16 cellular contexts compared by ENCODE assay signal in genomic region chr21:38249256-38249655, GRCh38. TPM values are rescaled to one million over a fixed set of nuclear protein-coding genes. Genes with fewer than 3 reads are reported as not detected.
DNase-seq lines count a peak whose midpoint lies in the region; ATAC-seq, FAIRE-seq and TF ChIP-seq lines count a peak whose summit lies in the region.
"Had no signal": no experiment of that assay in that cellular context is flagged by ENCODE, and none has a peak within 500 bp of the region (broad histone marks: within the 10 kb centered on the region; RNA-seq: fewer than 3 reads in every experiment).

No MANE protein-coding gene starts in this region.

- H3K27me3 Mint-ChIP-seq in progenitor cell of endocrine pancreas (no peaks in the 10 kb centered on the region), T-helper 17 cell (peaks cover 13% of the 10 kb centered on the region)

- H3K9me3 Mint-ChIP-seq in progenitor cell of endocrine pancreas (ENCODE audit: low read depth) = peaks cover 4% of the 10 kb centered on the region
- H3K9me3 Mint-ChIP-seq: activated CD8-positive, alpha-beta T cell treated with anti-CD3 and anti-CD28 coated beads for 36 hours had no signal

- FAIRE-seq in GM18507 (lab: Jason Lieb, UNC) (peak; percentile 78), H54 (lab: Jason Lieb, UNC) (no peak)

- H3K4me3 Mint-ChIP-seq in progenitor cell of endocrine pancreas (ENCODE audit: low read depth) (no peak overlapping the region), T-helper 17 cell (no peak overlapping the region)
- H3K4me3 Mint-ChIP-seq: activated CD8-positive, alpha-beta T cell treated with anti-CD3 and anti-CD28 coated beads for 36 hours; natural killer cell treated with Interleukin-12 subunit alpha and Interleukin-12 subunit beta and Interleukin-15 and Interleukin-18, amount 100 ng/mL, for 72 hours had no signal

- no peak for TF ChIP-seq CTCF in progenitor cell of endocrine pancreas (IDR thresholded peaks at IDR 0.05; ENCODE audit: unreplicated experiment)

- DNase-seq in GM18507 (ENCODE audit: extremely low spot score, insufficient read length, low read depth) (no peak), progenitor cell of endocrine pancreas (ENCODE audit: low spot score, unreplicated experiment) (no peak), T-helper 17 cell (no peak), H54 (ENCODE audit: insufficient read length, low spot score) (no peak)
- DNase-seq: activated CD8-positive, alpha-beta T cell treated with anti-CD3 and anti-CD28 coated beads for 36 hours; activated gamma-delta T cell treated with Interleukin-2 at 50 U/mL for 16 hours; body of pancreas; effector CD4-positive, alpha-beta T cell; NK-92 treated with Interleukin-12 subunit alpha and Interleukin-12 subunit beta, amount 100 ng/mL, for 24 hours; SHP77 treated with DMSO at 0.1 percent for 48 hours; thyroid gland had no signal

- no peak for TF ChIP-seq POLR2A in H54 (IDR thresholded peaks at IDR 0.05; ENCODE audit: low read depth, low read length)

- H3K4me1 Mint-ChIP-seq in progenitor cell of endocrine pancreas (ENCODE audit: low read depth) (peaks cover 30% of the 10 kb centered on the region), T-helper 17 cell (peaks cover 5% of the 10 kb centered on the region)

- ATAC-seq in GM19395 (IDR thresholded peaks at IDR 0.05; ENCODE audit: unreplicated experiment) = peak; percentile 73
- peak; percentile 80 for ATAC-seq in HG02852 (IDR thresholded peaks at IDR 0.05; ENCODE audit: unreplicated experiment)
- peak; percentile 69 for ATAC-seq in HG03520 (IDR thresholded peaks at IDR 0.05; ENCODE audit: unreplicated experiment)
- ATAC-seq in T-helper 17 cell = no peak
- ATAC-seq in HG03460 (IDR thresholded peaks at IDR 0.05; ENCODE audit: unreplicated experiment) = no peak
- ATAC-seq: activated CD8-positive, alpha-beta T cell treated with anti-CD3 and anti-CD28 coated beads for 36 hours; body of pancreas; natural killer cell treated with Interleukin-12 subunit alpha and Interleukin-12 subunit beta and Interleukin-15 and Interleukin-18, amount 100 ng/mL, for 72 hours had no signal

- H3K9me3 ChIP-seq in T-helper 17 cell (ENCODE audit: control insufficient read depth, low read length, poor library complexity, severe bottlenecking) = no peaks in the 10 kb centered on the region
- H3K9me3 ChIP-seq: body of pancreas, thyroid gland had no signal

- H3K27ac Mint-ChIP-seq in progenitor cell of endocrine pancreas (no peak overlapping the region), T-helper 17 cell (no peak overlapping the region)
- H3K27ac Mint-ChIP-seq: activated CD8-positive, alpha-beta T cell treated with anti-CD3 and anti-CD28 coated beads for 36 hours; natural killer cell treated with Interleukin-12 subunit alpha and Interleukin-12 subunit beta and Interleukin-15 and Interleukin-18, amount 100 ng/mL, for 72 hours had no signal

- H3K36me3 Mint-ChIP-seq in progenitor cell of endocrine pancreas (ENCODE audit: insufficient read depth) (no peaks in the 10 kb centered on the region), T-helper 17 cell (ENCODE audit: low read depth) (no peaks in the 10 kb centered on the region)
- H3K36me3 Mint-ChIP-seq: natural killer cell treated with Interleukin-12 subunit alpha and Interleukin-12 subunit beta and Interleukin-15 and Interleukin-18, amount 100 ng/mL, for 72 hours had no signal

RNA-seq across cellular contexts. Expression of gene KCNJ15, which starts 7.5 kb away (rescaled TPM):
- total RNA-seq in progenitor cell of endocrine pancreas (2.2 and 3.3 TPM in 2 replicates), T-helper 17 cell (under 1 TPM in 1 of 2 donors, not detected in 1; 0.12 TPM)
- total RNA-seq: natural killer cell treated with Interleukin-12 subunit alpha and Interleukin-12 subunit beta and Interleukin-15 and Interleukin-18, amount 100 ng/mL, for 72 hours had no signal

Comparison
In these comparisons a context has a peak if more than half of its experiments do, and no peak if none do; other contexts are left out.
1. ATAC-seq: peak in GM19395 (single experiment), HG02852 (single experiment) and HG03520 (single experiment); none in T-helper 17 cell (single experiment) and HG03460 (single experiment).